In the genomic region with DNA sequence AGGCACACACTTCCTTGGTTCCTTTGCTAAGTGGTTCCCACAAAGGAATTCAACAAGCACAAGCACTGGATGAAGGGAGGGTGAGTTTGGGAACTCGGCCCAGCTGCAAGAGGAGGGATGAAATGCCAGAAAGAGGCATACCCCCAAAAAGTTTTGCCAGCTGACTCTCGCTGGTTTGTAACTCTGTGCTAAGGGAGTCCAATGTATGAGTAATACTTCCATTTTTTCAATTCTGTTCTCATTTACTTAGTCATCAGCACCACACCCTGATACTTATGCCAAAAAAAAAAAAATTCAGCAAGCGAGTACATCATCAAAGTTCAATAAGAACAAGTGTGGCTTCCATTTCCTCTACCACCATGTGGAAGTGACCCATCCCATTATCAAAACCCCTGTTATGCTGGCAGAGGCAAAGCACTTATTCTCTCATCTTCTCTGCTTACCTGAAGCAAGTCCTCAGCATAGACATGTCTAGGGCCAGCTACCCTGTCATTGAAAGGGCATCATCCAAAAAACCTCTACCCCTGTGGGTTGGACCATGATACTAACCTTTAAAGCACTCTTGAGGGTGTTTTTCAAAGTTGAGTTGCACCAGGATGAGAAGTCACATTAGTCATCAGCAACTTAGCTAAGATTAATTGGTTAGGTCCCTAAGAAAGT, we compare ENCODE assay signal across 8 cellular contexts. TPM values are rescaled to one million over a fixed set of nuclear protein-coding genes. Genes with fewer than 3 reads are reported as not detected.
DNase-seq lines count a peak whose midpoint lies in the region; TF ChIP-seq lines count a peak whose summit lies in the region.

No MANE protein-coding gene starts in this region.

- H3K9me3 ChIP-seq in mesenchymal stem cell (ENCODE audit: control insufficient read depth, low read length) (no peaks in the 10 kb centered on the region), spleen (no peaks in the 10 kb centered on the region), BE2C (no peaks in the 10 kb centered on the region)

- H3K27me3 ChIP-seq in mesenchymal stem cell (ENCODE audit: control insufficient read depth in 1 of 2, insufficient read depth in 1 of 2, low read length in 2 of 2) (no peaks in the 10 kb centered on the region), spleen (replicated peaks in 1 of 7) (no peaks in the 10 kb centered on the region), BE2C (peaks cover 16% of the 10 kb centered on the region)

- H3K9ac ChIP-seq in mesenchymal stem cell (ENCODE audit: low read length) = peak overlapping the region; percentile 72

- H2BK15ac ChIP-seq in mesenchymal stem cell (ENCODE audit: low read depth, poor library complexity, severe bottlenecking) = no peak overlapping the region

- TF ChIP-seq POLR2A in spleen (IDR thresholded peaks at IDR 0.05) = no peak

- peak overlapping the region; percentile 26 to 89 for H2BK12ac ChIP-seq in mesenchymal stem cell (ENCODE audit: low read length in 2 of 2)

- no peak overlapping the region for H2BK120ac ChIP-seq in mesenchymal stem cell (ENCODE audit: low read depth, low read length)

- no peak overlapping the region for H3K27ac ChIP-seq in mesenchymal stem cell (ENCODE audit: low read length, poor library complexity, severe bottlenecking)
- peak overlapping the region in 4 of 8 donors; percentile 19 to 55 (median 21) for H3K27ac ChIP-seq in spleen

- H3K36me3 ChIP-seq in mesenchymal stem cell (ENCODE audit: control insufficient read depth in 1 of 2, insufficient read depth in 2 of 2, low read depth in 1 of 2, low read length in 2 of 2) (no peaks in the 10 kb centered on the region), spleen (no peaks in the 10 kb centered on the region), BE2C (no peaks in the 10 kb centered on the region)

- H3K4me3 ChIP-seq in astrocyte of the cerebellum (ENCODE audit: low read depth, low read length) = no peak overlapping the region
- peak overlapping the region in 1 of 2 experiments; percentile 60 for H3K4me3 ChIP-seq in mesenchymal stem cell (ENCODE audit: insufficient read depth in 1 of 2, low read depth in 1 of 2, low read length in 2 of 2)
- no peak overlapping the region for H3K4me3 ChIP-seq in spleen
- no peak overlapping the region for H3K4me3 ChIP-seq in BE2C (ENCODE audit: low read depth, low read length)

- in situ Hi-C loops in astrocyte of the cerebellum (cut with HindIII; ENCODE audit: low sequenced_read_pairs) = no loop called here

- H3K4me1 ChIP-seq in mesenchymal stem cell (ENCODE audit: control insufficient read depth, insufficient read depth, low read depth, low read length) (peaks cover 2% of the 10 kb centered on the region), spleen (peaks cover 0 to 65% (median 22%) of the 10 kb centered on the region in 6 donors), BE2C (no peaks in the 10 kb centered on the region)

- H2AFZ ChIP-seq in mesenchymal stem cell (ENCODE audit: low read depth, low read length) = no peak overlapping the region

- H3K4ac ChIP-seq in mesenchymal stem cell (ENCODE audit: low read depth in 1 of 2, low read length in 2 of 2) = peak overlapping the region in 1 of 2 experiments; percentile 24

- no peak for TF ChIP-seq CTCF in astrocyte of the cerebellum (IDR thresholded peaks at IDR 0.05; ENCODE audit: low read depth, low read length, missing control alignments)
- no peak for TF ChIP-seq CTCF in spleen (IDR thresholded peaks at IDR 0.05 in 8 of 11, conservative IDR thresholded peaks at IDR 0.05 in 3 of 11)
- TF ChIP-seq CTCF in BE2C (IDR thresholded peaks at IDR 0.05; ENCODE audit: low read depth, low read length) = no peak

- no peak overlapping the region for H3K14ac ChIP-seq in mesenchymal stem cell (ENCODE audit: low read length in 2 of 2)

- H3K23ac ChIP-seq in mesenchymal stem cell (ENCODE audit: low read length in 2 of 2) = no peak overlapping the region

- H4K8ac ChIP-seq in mesenchymal stem cell (ENCODE audit: low read length) = peak overlapping the region; percentile 19

- intact Hi-C loops in spleen (cut with DNase I; ENCODE audit: low total_unique reads) = no loop called here

- H2BK5ac ChIP-seq in mesenchymal stem cell (ENCODE audit: low read depth, low read length, poor library complexity, severe bottlenecking) = no peak overlapping the region

- peak overlapping the region; percentile 44 to 73 for H3K18ac ChIP-seq in mesenchymal stem cell (ENCODE audit: low read depth in 1 of 2, low read length in 2 of 2)

- WGBS in mesenchymal stem cell = 10% methylated on average over 2 of the region's 3 CpGs
- WGBS in spleen, 5 donors = 51 to 67% (median 55%) methylated on average over 3 of the region's 3 CpGs

- H3K79me1 ChIP-seq in mesenchymal stem cell (replicated peaks; ENCODE audit: low read length, poor library complexity, severe bottlenecking) = no peaks in the 10 kb centered on the region

- H4K91ac ChIP-seq in mesenchymal stem cell (ENCODE audit: low read length) = peak overlapping the region; percentile 73

- H3K4me2 ChIP-seq in mesenchymal stem cell (ENCODE audit: low read length, poor library complexity, severe bottlenecking) = no peak overlapping the region

- H2AK5ac ChIP-seq in mesenchymal stem cell (ENCODE audit: low read length, severe bottlenecking) = no peak overlapping the region

- DNase-seq in AG20443 (ENCODE audit: low spot score) (peak; percentile 88), M059J (ENCODE audit: low read depth) (peak; percentile 85), astrocyte of the cerebellum (ENCODE audit: low read depth) (peak; percentile 55), mesenchymal stem cell (peak; percentile 70), iPS-NIHi7 (ENCODE audit: extremely low spot score) (no peak), spleen (no peak), BE2C (no peak)
- DNase-seq in stimulated activated naive CD4-positive, alpha-beta T cell (lab: John Stamatoyannopoulos, UW) = no peak

RNA-seq across cellular contexts. Expression of gene HYCC1, which starts 6.9 kb away (rescaled TPM):
- 76.4 and 136 TPM in 2 replicates for total RNA-seq in M059J (2014; rRNA removed; shearing (Covaris generic))
- 113 TPM for polyA plus RNA-seq in mesenchymal stem cell (2013, experiment 1 of 2)
- 106 TPM for polyA plus RNA-seq in mesenchymal stem cell (2013, experiment 2 of 2)
- 10 to 100 TPM; 40.4 to 59.0 (median 45.1) TPM for total RNA-seq in spleen
- 1 to 10 TPM; 4.0 to 7.5 (median 5.6) TPM for polyA plus RNA-seq in spleen
- 1.2 TPM for polyA plus RNA-seq in BE2C (2012; ENCODE audit: insufficient read depth, insufficient read length, low read depth)

Comparison
In these comparisons a context has a peak if more than half of its experiments do, and no peak if none do; other contexts are left out.
1. DNase-seq: peak in AG20443 (single experiment), M059J (single experiment), astrocyte of the cerebellum (single experiment) and mesenchymal stem cell (single experiment); none in stimulated activated naive CD4-positive, alpha-beta T cell (0 of 6), iPS-NIHi7 (single experiment), spleen (single experiment) and BE2C (single experiment).